13 cellular contexts compared by ENCODE assay signal in genomic region chr7:44290250-44290616, GRCh38. TPM values are rescaled to one million over a fixed set of nuclear protein-coding genes. Genes with fewer than 3 reads are reported as not detected.
A peak's percentile ranks its signal among the peaks of the same experiment; 100 is the strongest.
DNase-seq lines count a peak whose midpoint lies in the region; ATAC-seq, FAIRE-seq and TF ChIP-seq lines count a peak whose summit lies in the region.
"Had no signal": no experiment of that assay in that cellular context is flagged by ENCODE, and none has a peak within 500 bp of the region (broad histone marks: within the 10 kb centered on the region; RNA-seq: fewer than 3 reads in every experiment).

No MANE protein-coding gene starts in this region.

- TF ChIP-seq EP300 in HepG2 (IDR thresholded peaks at IDR 0.05; ENCODE audit: low read depth in 2 of 2, low read length in 2 of 2) (no peak), HepG2 (CRISPR knock-in tag; IDR thresholded peaks at IDR 0.05; ENCODE audit: borderline replicate concordance) (no peak)

- no peak for FAIRE-seq in HepG2 (lab: Jason Lieb, UNC)
- FAIRE-seq: G401.6 had no signal

- H3K27ac ChIP-seq in right lobe of liver = no peak overlapping the region
- no peak overlapping the region for H3K27ac ChIP-seq in HepG2 (ENCODE audit: extremely low read length, insufficient read depth, low read length)
- peak overlapping the region; percentile 84 for H3K27ac ChIP-seq in left ventricle myocardium inferior (replicated peaks)
- H3K27ac ChIP-seq: brain microvascular endothelial cell had no signal

- no peaks in the 10 kb centered on the region for H3K9me3 ChIP-seq in right lobe of liver
- no peaks in the 10 kb centered on the region for H3K9me3 ChIP-seq in HepG2 (ENCODE audit: low read length)
- H3K9me3 ChIP-seq in left ventricle myocardium inferior (replicated peaks) = no peaks in the 10 kb centered on the region

- no peak overlapping the region for H2AFZ ChIP-seq in HepG2 (ENCODE audit: low read length)

- H3K27me3 ChIP-seq in right lobe of liver = no peaks in the 10 kb centered on the region
- peaks cover 9 to 94% of the 10 kb centered on the region in 2 experiments for H3K27me3 ChIP-seq in HepG2 (ENCODE audit: control insufficient read depth in 1 of 2, insufficient read depth in 2 of 2, low read length in 2 of 2)
- H3K27me3 ChIP-seq in left ventricle myocardium inferior (ENCODE audit: low read depth) = peaks cover 5% of the 10 kb centered on the region

- no peak overlapping the region for H3K9ac ChIP-seq in HepG2 (ENCODE audit: insufficient read depth, low read depth, low read length)

- DNase-seq in right lobe of liver = peak; percentile 8 to 36 (median 33)
- no peak for DNase-seq in HepG2 (ENCODE audit: low spot score)
- DNase-seq in left ventricle myocardium inferior = peak; percentile 11
- peak; percentile 64 for DNase-seq in posterior vena cava (ENCODE audit: low spot score)
- no peak for DNase-seq in HT-29 (ENCODE audit: low spot score)
- DNase-seq in AML-193 (lab: John Stamatoyannopoulos, UW) = no peak
- no peak for DNase-seq in stimulated activated CD4-positive, alpha-beta T cell treated with anti-CD3 and anti-CD28 coated beads, Interleukin-1b, Interleukin-23, amount 100 ng/mL, for 48 hours
- DNase-seq: activated CD8-positive, alpha-beta T cell treated with anti-CD3 and anti-CD28 coated beads, Interleukin-2, amount 10 ng/mL, durations not matched to agents 7 days and 5 days; brain microvascular endothelial cell; effector memory CD8-positive, alpha-beta T cell; NCI-H446 treated with DMSO at 0.1 percent for 48 hours had no signal

- TF ChIP-seq CTCF in right lobe of liver (IDR thresholded peaks at IDR 0.05) = no peak
- no peak for TF ChIP-seq CTCF in HepG2 (CRISPR knock-in tag; IDR thresholded peaks at IDR 0.05)
- no peak for TF ChIP-seq CTCF in left ventricle myocardium inferior (IDR thresholded peaks at IDR 0.05; ENCODE audit: borderline replicate concordance)

- TF ChIP-seq POLR2A in right lobe of liver (IDR thresholded peaks at IDR 0.05) (no peak), HepG2 (IDR thresholded peaks at IDR 0.05; ENCODE audit: insufficient read depth in 1 of 2, low read depth in 2 of 2, low read length in 2 of 2) (no peak)

- H3K4me3 ChIP-seq in right lobe of liver (no peak overlapping the region), HepG2 (replicated peaks in 1 of 3; ENCODE audit: insufficient read depth in 1 of 3, low read depth in 2 of 3, low read length in 3 of 3) (no peak overlapping the region), left ventricle myocardium inferior (no peak overlapping the region)

- CTCF ChIA-PET in HepG2 (lab: Yijun Ruan, JAX; ENCODE audit: low intra/inter-chr PET ratio, low total read pairs) = no interaction called here

- ATAC-seq in right lobe of liver (no peak), HepG2 (no peak), HG02970 (IDR thresholded peaks at IDR 0.05; ENCODE audit: low FRiP score, unreplicated experiment) (no peak)
- ATAC-seq: activated CD8-positive, alpha-beta T cell treated with anti-CD3 and anti-CD28 coated beads, Interleukin-2, amount 10 ng/mL, durations not matched to agents 7 days and 5 days; effector memory CD8-positive, alpha-beta T cell had no signal

- no peak for TF ChIP-seq RAD21 in HepG2 (CRISPR knock-in tag; IDR thresholded peaks at IDR 0.05)

- no peaks in the 10 kb centered on the region for H3K36me3 ChIP-seq in right lobe of liver
- no peaks in the 10 kb centered on the region for H3K36me3 ChIP-seq in HepG2 (replicated peaks in 1 of 2; ENCODE audit: control insufficient read depth in 1 of 2, insufficient read depth in 2 of 2, low read length in 2 of 2)
- no peaks in the 10 kb centered on the region for H3K36me3 ChIP-seq in left ventricle myocardium inferior
- H3K36me3 ChIP-seq: brain microvascular endothelial cell had no signal

- in situ Hi-C loops in HepG2 (cut with HindIII; ENCODE audit: extremely low pct_ligation_motif_present, low pct_unique_long_range_greater_than_20kb) = no loop called here

- no TSS peak for BruUV-seq in HepG2 (replicated peaks; lab: Mats Ljungman, UMichigan)

- no peaks in the 10 kb centered on the region for H4K20me1 ChIP-seq in HepG2 (ENCODE audit: insufficient read depth, low read length)

- H3K79me2 ChIP-seq in HepG2 (ENCODE audit: insufficient read depth, low read length) = no peaks in the 10 kb centered on the region

- no peak overlapping the region for H3K4me2 ChIP-seq in HepG2 (ENCODE audit: low read depth, low read length)

- no peaks in the 10 kb centered on the region for H3K4me1 ChIP-seq in right lobe of liver
- H3K4me1 ChIP-seq in HepG2 (ENCODE audit: insufficient read depth, low read length) = no peaks in the 10 kb centered on the region
- H3K4me1 ChIP-seq in left ventricle myocardium inferior = peaks cover 86% of the 10 kb centered on the region

- WGBS in right lobe of liver (ENCODE audit: insufficient coverage, low coverage, low lambda C conversion rate, missing lambda C conversion rate) = 72% methylated on average over 12 of the region's 12 CpGs
- 38% methylated on average over 12 of the region's 12 CpGs for WGBS in HepG2 (ENCODE audit: low lambda C conversion rate)

- intact Hi-C loops in right lobe of liver (cut with DNase I) (no loop called here), HepG2 (cut with micrococcal nuclease; ENCODE audit: unreplicated experiment) (no loop called here), left ventricle myocardium inferior (cut with micrococcal nuclease) (no loop called here), posterior vena cava (cut with DNase I) (no loop called here)

- POLR2A ChIA-PET in HepG2 (lab: Yijun Ruan, JAX) = no interaction called here

TF ChIP-seq in HepG2, 621 proteins besides CTCF, POLR2A, EP300 and RAD21 (continues in another document):
- TF ChIP-seq ZNF660 (CRISPR knock-in tag; IDR thresholded peaks at IDR 0.05; ENCODE audit: borderline replicate concordance, low read depth) (no peak), ZSCAN9 (CRISPR knock-in tag; IDR thresholded peaks at IDR 0.05; ENCODE audit: borderline replicate concordance) (no peak), SETDB1 (CRISPR knock-in tag; IDR thresholded peaks at IDR 0.05; ENCODE audit: borderline replicate concordance) (no peak), KDM4B (CRISPR knock-in tag; IDR thresholded peaks at IDR 0.05) (no peak), ZNF275 (CRISPR knock-in tag; IDR thresholded peaks at IDR 0.05; ENCODE audit: borderline replicate concordance) (no peak), ZFX (CRISPR knock-in tag; IDR thresholded peaks at IDR 0.05; ENCODE audit: low read depth) (no peak)
- TF ChIP-seq, protein P1, sequence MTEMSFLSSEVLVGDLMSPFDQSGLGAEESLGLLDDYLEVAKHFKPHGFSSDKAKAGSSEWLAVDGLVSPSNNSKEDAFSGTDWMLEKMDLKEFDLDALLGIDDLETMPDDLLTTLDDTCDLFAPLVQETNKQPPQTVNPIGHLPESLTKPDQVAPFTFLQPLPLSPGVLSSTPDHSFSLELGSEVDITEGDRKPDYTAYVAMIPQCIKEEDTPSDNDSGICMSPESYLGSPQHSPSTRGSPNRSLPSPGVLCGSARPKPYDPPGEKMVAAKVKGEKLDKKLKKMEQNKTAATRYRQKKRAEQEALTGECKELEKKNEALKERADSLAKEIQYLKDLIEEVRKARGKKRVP (CRISPR knock-in tag; IDR thresholded peaks at IDR 0.05) = no peak

RNA-seq across cellular contexts. Expression of gene CAMK2B, which starts 35.2 kb away (rescaled TPM):
- total RNA-seq in right lobe of liver (1 to 10 TPM; 2.1 to 5.1 (median 3.3) TPM), HepG2 (2016; rRNA removed; fragmentation: Illumina TruSeq; extraction: Trizol) (0.13 and 0.27 TPM in 2 replicates), left ventricle myocardium inferior (98.0 TPM), posterior vena cava (1 to 10 TPM; 1.2 to 3.5 TPM)
- total RNA-seq in HepG2 (2016; cell fraction: cytosol; rRNA removed; fragmentation: Illumina TruSeq; extraction: Trizol; ENCODE audit: low read depth) = not detected in 2 replicates
- 0.06 and 0.19 TPM in 2 replicates for total RNA-seq in HepG2 (2016; cell fraction: insoluble cytoplasmic fraction; rRNA removed; fragmentation: Illumina TruSeq; extraction: Trizol)
- 0.21 TPM in 1 of 2 replicates, not detected in the other for total RNA-seq in HepG2 (2016; cell fraction: membrane; rRNA removed; fragmentation: Illumina TruSeq; extraction: Trizol)
- 0.09 TPM in 1 of 2 replicates, not detected in the other for total RNA-seq in HepG2 (2016; cell fraction: nucleus; rRNA removed; fragmentation: Illumina TruSeq; extraction: Trizol)
- polyA plus RNA-seq in HepG2 (2011; rRNA removed) = 0.20 and 0.48 TPM in 2 replicates
- 0.09 and 0.39 TPM in 2 replicates for polyA plus RNA-seq in HepG2 (2011; cell fraction: cytosol; rRNA removed)
- polyA plus RNA-seq in HepG2 (2011; cell fraction: nucleus; rRNA removed) = 0.10 and 0.19 TPM in 2 replicates
- polyA plus RNA-seq in HepG2 (2012) = 0.09 TPM in 1 of 2 replicates, not detected in the other
- 0.18 TPM in 1 of 2 replicates, not detected in the other for polyA plus RNA-seq in HepG2 (2016; cell fraction: cytosol; fragmentation: Illumina TruSeq; extraction: Trizol; ENCODE audit: low read depth)
- polyA plus RNA-seq in HepG2 (2016; cell fraction: insoluble cytoplasmic fraction; fragmentation: Illumina TruSeq; extraction: Trizol; ENCODE audit: low read depth) = 0.43 and 0.62 TPM in 2 replicates
- 0.30 TPM in 1 of 2 replicates, not detected in the other for polyA plus RNA-seq in HepG2 (2016; cell fraction: membrane; fragmentation: Illumina TruSeq; extraction: Trizol; ENCODE audit: low read depth)
- polyA plus RNA-seq in HepG2 (2016; cell fraction: nucleus; fragmentation: Illumina TruSeq; extraction: Trizol; ENCODE audit: insufficient read depth, low read depth) = not detected in 2 replicates
- polyA minus RNA-seq in HepG2 (2011; rRNA and poly(A)+ RNA removed; ENCODE audit: low replicate concordance) = 0.04 and 0.56 TPM in 2 replicates
- not detected in 2 replicates for polyA minus RNA-seq in HepG2 (2011; cell fraction: cytosol; rRNA and poly(A)+ RNA removed)
- polyA minus RNA-seq in HepG2 (2011; cell fraction: nucleus; rRNA and poly(A)+ RNA removed) = not detected in 2 replicates
- total RNA-seq in HT-29 (2014; rRNA removed; shearing (Covaris generic)) = 1.8 and 1.9 TPM in 2 replicates
- total RNA-seq: activated CD8-positive, alpha-beta T cell treated with anti-CD3 and anti-CD28 coated beads, Interleukin-2, amount 10 ng/mL, durations not matched to agents 7 days and 5 days had no signal

Comparison
In these comparisons a context has a peak if more than half of its experiments do, and no peak if none do; other contexts are left out.
1. DNase-seq: peak in right lobe of liver (3 of 3), left ventricle myocardium inferior (single experiment) and posterior vena cava (single experiment); none in HepG2 (single experiment), HT-29 (single experiment), AML-193 (0 of 2) and stimulated activated CD4-positive, alpha-beta T cell treated with anti-CD3 and anti-CD28 coated beads, Interleukin-1b, Interleukin-23, amount 100 ng/mL, for 48 hours (single experiment).
2. RNA of gene CAMK2B, which starts 35.2 kb away (total RNA-seq): 98.0 TPM in left ventricle myocardium inferior (single experiment); 1.2 to 3.5 TPM in posterior vena cava, 2.1 to 5.1 TPM in right lobe of liver, 1.8 to 1.9 TPM in HT-29 and 0.06 to 0.27 TPM in HepG2; every median in the first group is over 10 times any median in the second.